Comparison of ENCODE assay signal across 2 cellular contexts in genomic region chr10:75408512-75408881, GRCh38.
TF ChIP-seq lines count a peak whose summit lies in the region.

No MANE protein-coding gene starts in this region.

TF ChIP-seq in K562, 482 proteins besides CTCF, POLR2A, EP300 and RAD21 (continues in another document):
- peak; percentile 19; the same call in 1 of the 2 replicates for TF ChIP-seq VEZF1 (CRISPR knock-in tag; IDR thresholded peaks at IDR 0.05)
- TF ChIP-seq ZNF639 (CRISPR knock-in tag; conservative IDR thresholded peaks at IDR 0.05 in 1 of 2, IDR thresholded peaks at IDR 0.05 in 1 of 2) = peak in 1 of 2 experiments; percentile 69; a peak in 1 of 4 replicates
- TF ChIP-seq PRPF4 (IDR thresholded peaks at IDR 0.05; ENCODE audit: insufficient read depth, low read depth, low read length, poor library complexity, severe bottlenecking) = no peak
- TF ChIP-seq RCOR1 (IDR thresholded peaks at IDR 0.05; ENCODE audit: borderline replicate concordance in 1 of 2, low read depth in 2 of 2, low read length in 2 of 2) = no peak
- TF ChIP-seq MGA (IDR thresholded peaks at IDR 0.05) = 0 out of 2 replicates have a peak, but pooled peaks have one; percentile 23
- 0 out of 2 replicates have a peak, but pooled peaks have one; percentile 4 for TF ChIP-seq CXXC5 (CRISPR knock-in tag; IDR thresholded peaks at IDR 0.05)

TF ChIP-seq in liver, 16 proteins besides CTCF, POLR2A, EP300 and RAD21:
- TF ChIP-seq MAX (IDR thresholded peaks at IDR 0.05) = no peak
- TF ChIP-seq SP1 (IDR thresholded peaks at IDR 0.05) = no peak
- no peak for TF ChIP-seq FOXA1 (IDR thresholded peaks at IDR 0.05)
- TF ChIP-seq NR2F2 (IDR thresholded peaks at IDR 0.05) = no peak
- no peak for TF ChIP-seq REST (IDR thresholded peaks at IDR 0.05)
